ENCODE assay signal across 9 cellular contexts in genomic region chr7:28626629-28627262, GRCh38.
DNase-seq lines count a peak whose midpoint lies in the region; ATAC-seq and TF ChIP-seq lines count a peak whose summit lies in the region.
"Had no signal": no experiment of that assay in that cellular context is flagged by ENCODE, and none has a peak within 500 bp of the region (broad histone marks: within the 10 kb centered on the region; RNA-seq: fewer than 3 reads in every experiment).

No MANE protein-coding gene starts in this region.

- H3K4me3 Mint-ChIP-seq in natural killer cell = no peak overlapping the region
- H3K4me3 Mint-ChIP-seq: CD4-positive, alpha-beta memory T cell had no signal

- peaks cover 0 to 22% (median 0%) of the 10 kb centered on the region in 4 donors for H3K4me1 ChIP-seq in Peyer's patch
- H3K4me1 ChIP-seq in parathyroid adenoma = peaks cover 2% of the 10 kb centered on the region

- H3K36me3 Mint-ChIP-seq in natural killer cell = no peaks in the 10 kb centered on the region
- H3K36me3 Mint-ChIP-seq: CD4-positive, alpha-beta memory T cell had no signal

- no peaks in the 10 kb centered on the region for H3K4me1 Mint-ChIP-seq in natural killer cell
- H3K4me1 Mint-ChIP-seq: CD4-positive, alpha-beta memory T cell had no signal

- H3K27ac Mint-ChIP-seq in natural killer cell = no peak overlapping the region
- H3K27ac Mint-ChIP-seq: CD4-positive, alpha-beta memory T cell had no signal

- H3K27me3 Mint-ChIP-seq in natural killer cell (ENCODE audit: low read depth in 2 of 2) = peaks cover 13 to 29% of the 10 kb centered on the region in 2 donors

- peak; percentile 10 to 53 (median 40) for TF ChIP-seq CTCF in Peyer's patch (IDR thresholded peaks at IDR 0.05)
- TF ChIP-seq CTCF in epithelial cell of esophagus (IDR thresholded peaks at IDR 0.05; ENCODE audit: insufficient read depth, low read depth, low read length, missing control alignments) = peak; percentile 72
- TF ChIP-seq CTCF in parathyroid adenoma (IDR thresholded peaks at IDR 0.05) = peak; percentile 78
- TF ChIP-seq CTCF in natural killer cell (IDR thresholded peaks at IDR 0.05) = no peak

- peak; percentile 31 for DNase-seq in NCI-H2171 treated with DMSO at 0.1 percent for 48 hours (lab: John Stamatoyannopoulos, UW)
- no peak for DNase-seq in NCI-H2171 (lab: John Stamatoyannopoulos, UW)
- no peak for DNase-seq in Peyer's patch
- peak; percentile 58 for DNase-seq in epithelial cell of esophagus (ENCODE audit: low read depth)
- no peak for DNase-seq in natural killer cell
- DNase-seq in middle frontal gyrus (ENCODE audit: extremely low spot score, low spot score) = no peak

- no peak overlapping the region for H3K4me2 ChIP-seq in parathyroid adenoma (ENCODE audit: low read length)

- no peak for TF ChIP-seq POLR2A in Peyer's patch (IDR thresholded peaks at IDR 0.05)

- H3K27me3 ChIP-seq in Peyer's patch = no peaks in the 10 kb centered on the region
- no peaks in the 10 kb centered on the region for H3K27me3 ChIP-seq in parathyroid adenoma (ENCODE audit: control insufficient read depth, insufficient read depth, low read length)

- intact Hi-C loops in natural killer cell (cut with micrococcal nuclease) = loop anchor here (5.0 kb wide), 1 partner anchor 329 kb away; no protein-coding TSS in a partner anchor

- H3K79me2 ChIP-seq in parathyroid adenoma = no peaks in the 10 kb centered on the region

- no peaks in the 10 kb centered on the region for H3K9me3 Mint-ChIP-seq in natural killer cell

- no peaks in the 10 kb centered on the region for H3K9me3 ChIP-seq in Peyer's patch
- no peaks in the 10 kb centered on the region for H3K9me3 ChIP-seq in parathyroid adenoma (ENCODE audit: control insufficient read depth, low read length)

- H3K36me3 ChIP-seq in Peyer's patch (no peaks in the 10 kb centered on the region), parathyroid adenoma (ENCODE audit: control insufficient read depth, insufficient read depth, low read length) (no peaks in the 10 kb centered on the region)

- ATAC-seq in HG02678 (IDR thresholded peaks at IDR 0.05; ENCODE audit: unreplicated experiment) (peak; percentile 50), natural killer cell (no peak)

- H3K27ac ChIP-seq in Peyer's patch = peak overlapping the region in 1 of 4 donors; percentile 16
- no peak overlapping the region for H3K27ac ChIP-seq in parathyroid adenoma

- no peak overlapping the region for H3K9ac ChIP-seq in parathyroid adenoma

- H3K4me3 ChIP-seq in Peyer's patch (no peak overlapping the region), epithelial cell of esophagus (ENCODE audit: low read length) (no peak overlapping the region), parathyroid adenoma (ENCODE audit: low read depth, low read length) (no peak overlapping the region)

- H2AFZ ChIP-seq in parathyroid adenoma = peak overlapping the region; percentile 45

Comparison
In these comparisons a context has a peak if more than half of its experiments do, and no peak if none do; other contexts are left out.
1. DNase-seq: peak in NCI-H2171 treated with DMSO at 0.1 percent for 48 hours (single experiment) and epithelial cell of esophagus (single experiment); none in NCI-H2171 (single experiment), Peyer's patch (0 of 3), natural killer cell (single experiment) and middle frontal gyrus (single experiment).